Comparison of ENCODE assay signal across 22 cellular contexts in genomic region chr16:50235581-50235980, GRCh38. TPM values are rescaled to one million over a fixed set of nuclear protein-coding genes. Genes with fewer than 3 reads are reported as not detected.
DNase-seq lines count a peak whose midpoint lies in the region; ATAC-seq and TF ChIP-seq lines count a peak whose summit lies in the region.
"Had no signal": no experiment of that assay in that cellular context is flagged by ENCODE, and none has a peak within 500 bp of the region (broad histone marks: within the 10 kb centered on the region; RNA-seq: fewer than 3 reads in every experiment).

No MANE protein-coding gene starts in this region.

- intact Hi-C loops in mucosa of descending colon (cut with DNase I, micrococcal nuclease): no loop called here
- intact Hi-C loops in activated CD4-positive, alpha-beta T cell treated with anti-CD3 and anti-CD28 coated beads for 36 hours (cut with DNase I, micrococcal nuclease): no loop called here

- CTCF ChIA-PET in activated CD4-positive, alpha-beta T cell treated with anti-CD3 and anti-CD28 coated beads for 36 hours (lab: Charles Lee): interaction anchor here (1.1 kb wide), 1 partner anchor 19 kb away, joined by 3 read pairs; no protein-coding TSS in a partner anchor

- H3K4me3 Mint-ChIP-seq in chondrocyte (ENCODE audit: unreplicated experiment): no peak overlapping the region
- no peak overlapping the region for H3K4me3 Mint-ChIP-seq in stimulated activated naive CD8-positive, alpha-beta T cell treated with anti-CD3 and anti-CD28 coated beads, Interleukin-15, amount 100 ng/mL, for 72 hours
- H3K4me3 Mint-ChIP-seq in activated CD4-positive, alpha-beta T cell treated with anti-CD3 and anti-CD28 coated beads for 36 hours: no peak overlapping the region
- H3K4me3 Mint-ChIP-seq: activated B cell treated with CpG ODN at 0.5 μM for 24 hours; activated CD8-positive, alpha-beta T cell treated with anti-CD3 and anti-CD28 coated beads, Interleukin-2, amount 10 ng/mL, durations not matched to agents 7 days and 5 days; dendritic cell treated with granulocyte-macrophage colony-stimulating factor and Interleukin-4, amounts not matched to agents 40 ng/mL and 50 ng/mL, for 4 days; natural killer cell had no signal

- no peaks in the 10 kb centered on the region for H3K4me1 ChIP-seq in mucosa of descending colon (ENCODE audit: low read depth)
- H3K4me1 ChIP-seq: BE2C, prostate gland, SJCRH30, testis had no signal

- H3K27me3 Mint-ChIP-seq in chondrocyte (ENCODE audit: low read depth): peaks cover 5% of the 10 kb centered on the region
- H3K27me3 Mint-ChIP-seq in stimulated activated naive CD8-positive, alpha-beta T cell treated with anti-CD3 and anti-CD28 coated beads, Interleukin-15, amount 100 ng/mL, for 72 hours: no peaks in the 10 kb centered on the region
- no peaks in the 10 kb centered on the region for H3K27me3 Mint-ChIP-seq in activated CD4-positive, alpha-beta T cell treated with anti-CD3 and anti-CD28 coated beads for 36 hours
- H3K27me3 Mint-ChIP-seq: activated B cell treated with CpG ODN at 0.5 μM for 24 hours; dendritic cell treated with granulocyte-macrophage colony-stimulating factor and Interleukin-4, amounts not matched to agents 40 ng/mL and 50 ng/mL, for 4 days had no signal

- no peaks in the 10 kb centered on the region for H3K9me3 ChIP-seq in mucosa of descending colon
- H3K9me3 ChIP-seq: prostate gland, SJCRH30, testis had no signal

- peak; percentile 19; the same call in 1 of the 2 replicates for TF ChIP-seq EP300 in Ishikawa (IDR thresholded peaks at IDR 0.05; ENCODE audit: borderline replicate concordance)

- peaks cover 36% of the 10 kb centered on the region for H3K4me1 Mint-ChIP-seq in chondrocyte (ENCODE audit: low read depth)
- H3K4me1 Mint-ChIP-seq in stimulated activated naive CD8-positive, alpha-beta T cell treated with anti-CD3 and anti-CD28 coated beads, Interleukin-15, amount 100 ng/mL, for 72 hours: no peaks in the 10 kb centered on the region
- no peaks in the 10 kb centered on the region for H3K4me1 Mint-ChIP-seq in activated CD4-positive, alpha-beta T cell treated with anti-CD3 and anti-CD28 coated beads for 36 hours
- H3K4me1 Mint-ChIP-seq: activated B cell treated with CpG ODN at 0.5 μM for 24 hours, natural killer cell had no signal

- no peak for TF ChIP-seq CTCF in chondrocyte (IDR thresholded peaks at IDR 0.05)
- TF ChIP-seq CTCF in mucosa of descending colon (IDR thresholded peaks at IDR 0.05): no peak

- ATAC-seq in mucosa of descending colon (peak; percentile 10), GM21825 (IDR thresholded peaks at IDR 0.05; ENCODE audit: unreplicated experiment) (no peak)
- no peak for ATAC-seq in stimulated activated naive CD8-positive, alpha-beta T cell treated with anti-CD3 and anti-CD28 coated beads, Interleukin-15, amount 100 ng/mL, for 72 hours
- no peak for ATAC-seq in activated CD4-positive, alpha-beta T cell treated with anti-CD3 and anti-CD28 coated beads for 36 hours
- ATAC-seq: activated CD8-positive, alpha-beta T cell treated with anti-CD3 and anti-CD28 coated beads, Interleukin-2, amount 10 ng/mL, durations not matched to agents 7 days and 5 days; activated naive CD4-positive, alpha-beta T cell treated with anti-CD3 and anti-CD28 coated beads, Interleukin-2, amount 50 U/mL, for 72 hours; natural killer cell had no signal

- POLR2A ChIA-PET in activated CD4-positive, alpha-beta T cell treated with anti-CD3 and anti-CD28 coated beads for 36 hours (lab: Charles Lee): no interaction called here

- DNase-seq in ELF-1 (ENCODE audit: low read depth, low spot score) (peak; percentile 68), chondrocyte (ENCODE audit: low spot score) (no peak), mucosa of descending colon (no peak), NCI-H146 (lab: John Stamatoyannopoulos, UW) (no peak)
- DNase-seq in stimulated activated naive CD8-positive, alpha-beta T cell treated with anti-CD3 and anti-CD28 coated beads, Interleukin-15, amount 100 ng/mL, for 72 hours: no peak
- DNase-seq in activated CD4-positive, alpha-beta T cell treated with anti-CD3 and anti-CD28 coated beads for 36 hours: no peak
- DNase-seq: activated B cell treated with CpG ODN at 0.5 μM for 24 hours; activated CD8-positive, alpha-beta T cell treated with anti-CD3 and anti-CD28 coated beads, Interleukin-2, amount 10 ng/mL, durations not matched to agents 7 days and 5 days; activated T-cell treated with anti-CD3 and anti-CD28 coated beads, Interleukin-2, amount 50 U/mL, for 48 hours; BE2C; brain microvascular endothelial cell; DMS153; natural killer cell; NCI-H187 treated with DMSO at 0.1 percent for 48 hours; SJCRH30; T-helper 2 cell; testis had no signal

- no peaks in the 10 kb centered on the region for H3K9me3 Mint-ChIP-seq in chondrocyte (ENCODE audit: low read depth)
- no peaks in the 10 kb centered on the region for H3K9me3 Mint-ChIP-seq in stimulated activated naive CD8-positive, alpha-beta T cell treated with anti-CD3 and anti-CD28 coated beads, Interleukin-15, amount 100 ng/mL, for 72 hours
- H3K9me3 Mint-ChIP-seq in activated CD4-positive, alpha-beta T cell treated with anti-CD3 and anti-CD28 coated beads for 36 hours (ENCODE audit: low read depth): no peaks in the 10 kb centered on the region
- H3K9me3 Mint-ChIP-seq: activated B cell treated with CpG ODN at 0.5 μM for 24 hours; activated naive CD4-positive, alpha-beta T cell treated with anti-CD3 and anti-CD28 coated beads, Interleukin-2, amount 50 U/mL, for 72 hours; dendritic cell treated with granulocyte-macrophage colony-stimulating factor and Interleukin-4, amounts not matched to agents 40 ng/mL and 50 ng/mL, for 4 days; natural killer cell had no signal

- TF ChIP-seq RAD21 in Ishikawa (IDR thresholded peaks at IDR 0.05; ENCODE audit: low read depth): no peak

- peak overlapping the region; percentile 34 for H3K27ac Mint-ChIP-seq in chondrocyte (ENCODE audit: unreplicated experiment)
- no peak overlapping the region for H3K27ac Mint-ChIP-seq in stimulated activated naive CD8-positive, alpha-beta T cell treated with anti-CD3 and anti-CD28 coated beads, Interleukin-15, amount 100 ng/mL, for 72 hours
- no peak overlapping the region for H3K27ac Mint-ChIP-seq in activated CD4-positive, alpha-beta T cell treated with anti-CD3 and anti-CD28 coated beads for 36 hours
- H3K27ac Mint-ChIP-seq: activated B cell treated with CpG ODN at 0.5 μM for 24 hours; activated CD8-positive, alpha-beta T cell treated with anti-CD3 and anti-CD28 coated beads, Interleukin-2, amount 10 ng/mL, durations not matched to agents 7 days and 5 days; dendritic cell treated with granulocyte-macrophage colony-stimulating factor and Interleukin-4, amounts not matched to agents 40 ng/mL and 50 ng/mL, for 4 days had no signal

- H3K36me3 Mint-ChIP-seq in chondrocyte (ENCODE audit: low read depth): no peaks in the 10 kb centered on the region
- no peaks in the 10 kb centered on the region for H3K36me3 Mint-ChIP-seq in activated CD4-positive, alpha-beta T cell treated with anti-CD3 and anti-CD28 coated beads for 36 hours (ENCODE audit: low read depth)
- H3K36me3 Mint-ChIP-seq: activated naive CD4-positive, alpha-beta T cell treated with anti-CD3 and anti-CD28 coated beads, Interleukin-2, amount 50 U/mL, for 72 hours; natural killer cell had no signal

- H3K36me3 ChIP-seq in mucosa of descending colon (ENCODE audit: low read depth): no peaks in the 10 kb centered on the region
- H3K36me3 ChIP-seq: BE2C, brain microvascular endothelial cell, prostate gland had no signal

- H3K4me3 ChIP-seq in mucosa of descending colon: no peak overlapping the region
- H3K4me3 ChIP-seq: prostate gland, SJCRH30, testis had no signal

TF ChIP-seq in Ishikawa, 13 proteins besides CTCF, POLR2A, EP300 and RAD21:
- TF ChIP-seq MAX (IDR thresholded peaks at IDR 0.05): 0 out of 2 replicates have a peak, but pooled peaks have one; percentile 32
- TF ChIP-seq NFIC (IDR thresholded peaks at IDR 0.05): 0 out of 2 replicates have a peak, but pooled peaks have one; percentile 16
- TF ChIP-seq TEAD4 (IDR thresholded peaks at IDR 0.05): 0 out of 2 replicates have a peak, but pooled peaks have one; percentile 6
- TF ChIP-seq TAF1 (IDR thresholded peaks at IDR 0.05; ENCODE audit: low read depth): no peak

RNA-seq across cellular contexts. Expression of gene ADCY7, which starts 30.8 kb away (rescaled TPM):
- total RNA-seq in chondrocyte: 8.8 to 11.8 TPM (median 9.1 TPM) in 3 replicates
- total RNA-seq in mucosa of descending colon: 10 to 100 TPM; 12.4 to 25.0 (median 22.7) TPM
- 10 to 100 TPM; 51.8 to 85.3 TPM for total RNA-seq in activated CD4-positive, alpha-beta T cell treated with anti-CD3 and anti-CD28 coated beads for 36 hours
